ENCODE assay signal across 15 cellular contexts in genomic region chr14:39374846-39375245, GRCh38. TPM values are rescaled to one million over a fixed set of nuclear protein-coding genes. Genes with fewer than 3 reads are reported as not detected.
DNase-seq lines count a peak whose midpoint lies in the region; ATAC-seq and TF ChIP-seq lines count a peak whose summit lies in the region.
"Had no signal": no experiment of that assay in that cellular context is flagged by ENCODE, and none has a peak within 500 bp of the region (broad histone marks: within the 10 kb centered on the region; RNA-seq: fewer than 3 reads in every experiment).

No MANE protein-coding gene starts in this region.

- H3K27ac ChIP-seq in A673 (ENCODE audit: low read depth, low read length, poor library complexity, severe bottlenecking) (no peak overlapping the region), upper lobe of left lung (no peak overlapping the region)
- H3K27ac ChIP-seq: colonic mucosa had no signal

- DNase-seq in A673 (ENCODE audit: low spot score): peak; percentile 18
- peak; percentile 15 for DNase-seq in HS-27A (ENCODE audit: low read depth)
- peak; percentile 52 for DNase-seq in astrocyte of the hippocampus (ENCODE audit: low read depth, low spot score)
- peak; percentile 58 for DNase-seq in glomerular endothelial cell (ENCODE audit: extremely low read depth, low read depth, low spot score)
- DNase-seq in upper lobe of left lung: no peak
- DNase-seq in activated T-cell treated with anti-CD3 and anti-CD28 coated beads, Interleukin-2, amount 50 U/mL, for 4 hours: no peak
- no peak for DNase-seq in KBM-7
- DNase-seq: activated B cell treated with CpG ODN at 0.5 μM for 24 hours; activated CD8-positive, alpha-beta memory T cell treated with anti-CD3 and anti-CD28 coated beads, Interleukin-2, amount 50 U/mL, for 4 hours; colonic mucosa; NCI-H446 treated with DMSO at 0.1 percent for 48 hours; nucleus accumbens; substantia nigra had no signal

- H3K9me3 Mint-ChIP-seq in activated T-cell treated with anti-CD3 and anti-CD28 coated beads, Interleukin-2, amount 50 U/mL, for 4 hours: no peaks in the 10 kb centered on the region
- H3K9me3 Mint-ChIP-seq: activated B cell treated with CpG ODN at 0.5 μM for 24 hours had no signal

- H3K27me3 ChIP-seq in A673 (replicated peaks; ENCODE audit: insufficient read depth, low read depth, low read length, poor library complexity) (no peaks in the 10 kb centered on the region), upper lobe of left lung (no peaks in the 10 kb centered on the region)
- H3K27me3 ChIP-seq: colonic mucosa had no signal

- no peaks in the 10 kb centered on the region for H3K27me3 Mint-ChIP-seq in activated T-cell treated with anti-CD3 and anti-CD28 coated beads, Interleukin-2, amount 50 U/mL, for 4 hours (ENCODE audit: low read depth)
- H3K27me3 Mint-ChIP-seq: activated B cell treated with CpG ODN at 0.5 μM for 24 hours; activated naive CD8-positive, alpha-beta T cell had no signal

- CTCF ChIA-PET in A673 (lab: Charles Lee): no interaction called here

- no TSS peak for BruUV-seq in A673 (replicated peaks; lab: Mats Ljungman, UMichigan)

- H3K36me3 Mint-ChIP-seq in activated T-cell treated with anti-CD3 and anti-CD28 coated beads, Interleukin-2, amount 50 U/mL, for 4 hours (ENCODE audit: insufficient read depth): peaks cover 14% of the 10 kb centered on the region

- TF ChIP-seq CTCF in A673 (conservative IDR thresholded peaks at IDR 0.05; ENCODE audit: low read depth, low read length) (no peak), upper lobe of left lung (IDR thresholded peaks at IDR 0.05) (no peak)

- H3K4me3 Mint-ChIP-seq in activated T-cell treated with anti-CD3 and anti-CD28 coated beads, Interleukin-2, amount 50 U/mL, for 4 hours: no peak overlapping the region
- H3K4me3 Mint-ChIP-seq: activated B cell treated with CpG ODN at 0.5 μM for 24 hours; activated naive CD8-positive, alpha-beta T cell had no signal

- H3K9me3 ChIP-seq in A673 (ENCODE audit: low read depth, low read length, poor library complexity, severe bottlenecking) (no peaks in the 10 kb centered on the region), upper lobe of left lung (no peaks in the 10 kb centered on the region)
- H3K9me3 ChIP-seq: colonic mucosa had no signal

- H3K4me1 Mint-ChIP-seq in activated T-cell treated with anti-CD3 and anti-CD28 coated beads, Interleukin-2, amount 50 U/mL, for 4 hours (ENCODE audit: low read depth): peaks cover 3% of the 10 kb centered on the region
- H3K4me1 Mint-ChIP-seq: activated B cell treated with CpG ODN at 0.5 μM for 24 hours had no signal

- ATAC-seq in upper lobe of left lung (ENCODE audit: low FRiP score in 2 of 2) (no peak), HG03196 (IDR thresholded peaks at IDR 0.05; ENCODE audit: unreplicated experiment) (no peak)
- no peak for ATAC-seq in activated T-cell treated with anti-CD3 and anti-CD28 coated beads, Interleukin-2, amount 50 U/mL, for 4 hours

- TF ChIP-seq EP300 in upper lobe of left lung (IDR thresholded peaks at IDR 0.05): no peak

- intact Hi-C loops in A673 (cut with micrococcal nuclease; ENCODE audit: unreplicated experiment): loop anchor here (10.0 kb wide), 1 partner anchor 340 kb away; no protein-coding TSS in a partner anchor

- TF ChIP-seq POLR2A in upper lobe of left lung (IDR thresholded peaks at IDR 0.05): no peak

- POLR2A ChIA-PET in A673 (lab: Charles Lee; ENCODE audit: low non-redundant PET): no interaction called here

- H3K36me3 ChIP-seq in A673 (ENCODE audit: insufficient read depth, low read length, poor library complexity, severe bottlenecking) (no peaks in the 10 kb centered on the region), upper lobe of left lung (peaks cover 0 to 11% (median 3%) of the 10 kb centered on the region in 4 donors)
- H3K36me3 ChIP-seq: colonic mucosa had no signal

- H3K4me3 ChIP-seq in A673 (ENCODE audit: low read depth, low read length, poor library complexity, severe bottlenecking) (no peak overlapping the region), upper lobe of left lung (no peak overlapping the region)
- H3K4me3 ChIP-seq: colonic mucosa had no signal

- H3K4me1 ChIP-seq in A673 (ENCODE audit: insufficient read depth, low read length, poor library complexity, severe bottlenecking): peaks cover 28% of the 10 kb centered on the region
- H3K4me1 ChIP-seq in upper lobe of left lung: no peaks in the 10 kb centered on the region
- H3K4me1 ChIP-seq: colonic mucosa had no signal

- in situ Hi-C loops in KBM-7 (cut with MboI; ENCODE audit: low pct_unique_long_range_greater_than_20kb, low sequenced_read_pairs): loop anchor here (25.0 kb wide), 1 partner anchor 138 kb away; the partner anchor contains the start of gene MIA2

RNA-seq across cellular contexts. Expression of gene FBXO33, which starts 57.4 kb away (rescaled TPM):
- total RNA-seq in A673 (2021) (8.6 and 9.5 TPM in 2 replicates), glomerular endothelial cell (5.5 and 7.8 TPM in 2 replicates), upper lobe of left lung (10 to 100 TPM; 10.1 to 23.2 (median 14.3) TPM)
- 10 to 100 TPM; 14.8 to 16.7 (median 16.4) TPM for total RNA-seq in activated T-cell treated with anti-CD3 and anti-CD28 coated beads, Interleukin-2, amount 50 U/mL, for 4 hours

Comparison
In these comparisons a context has a peak if more than half of its experiments do, and no peak if none do; other contexts are left out.
1. DNase-seq: peak in A673 (single experiment), HS-27A (single experiment), astrocyte of the hippocampus (single experiment) and glomerular endothelial cell (single experiment); none in upper lobe of left lung (0 of 2), activated T-cell treated with anti-CD3 and anti-CD28 coated beads, Interleukin-2, amount 50 U/mL, for 4 hours (single experiment) and KBM-7 (single experiment).